Comparison of ENCODE assay signal across 8 cellular contexts in the genomic region with DNA sequence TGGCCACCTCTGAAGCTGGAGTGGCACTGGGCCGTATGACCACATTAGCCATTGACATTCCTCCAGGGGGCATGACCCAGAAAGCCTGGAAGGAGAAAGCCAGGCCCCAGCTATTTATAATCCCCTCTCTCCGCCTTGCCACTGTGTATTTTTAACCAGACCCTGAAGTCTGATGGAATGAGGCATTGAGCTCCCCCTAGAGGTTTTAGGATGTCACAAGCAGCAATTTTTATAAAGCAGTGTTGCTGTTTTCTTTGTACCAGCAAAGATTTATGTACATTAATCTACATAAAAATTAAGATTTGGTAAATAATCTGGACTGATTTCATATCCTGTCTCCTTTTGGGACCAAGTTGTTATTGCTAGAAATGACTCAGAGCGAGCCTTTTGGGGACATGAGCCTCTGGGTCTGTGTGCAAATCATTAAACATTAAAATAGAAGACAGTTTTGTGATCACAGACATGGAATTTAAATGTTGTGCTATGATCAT.
DNase-seq lines count a peak whose midpoint lies in the region; ATAC-seq, FAIRE-seq and TF ChIP-seq lines count a peak whose summit lies in the region.

No MANE protein-coding gene starts in this region.

- TF ChIP-seq POLR2A in GM12891 (IDR thresholded peaks at IDR 0.05; ENCODE audit: low read depth, low read length) = no peak

- POLR2A ChIA-PET in activated B cell treated with CpG ODN at 0.5 μM for 24 hours (lab: Charles Lee) = interaction anchor here (0.5 to 1.8 kb wide), 7 partner anchors 23 to 282 kb away, joined by 3 to 9 read pairs (median 4); a partner anchor contains a TSS

- TF ChIP-seq CTCF in activated B cell treated with CpG ODN at 0.5 μM for 24 hours (IDR thresholded peaks at IDR 0.05) = peak; percentile 67
- peak; percentile 87 for TF ChIP-seq CTCF in retinal pigment epithelial cell (conservative IDR thresholded peaks at IDR 0.05; ENCODE audit: low read depth, low read length)

- H3K4me3 Mint-ChIP-seq in activated B cell treated with CpG ODN at 0.5 μM for 24 hours = no peak overlapping the region

- DNase-seq in 8988T = peak; percentile 53
- no peak for DNase-seq in GM12891 (ENCODE audit: insufficient read length, low spot score)
- peak; percentile 53 for DNase-seq in NCI-H2196 treated with DMSO at 0.1 percent for 48 hours (lab: John Stamatoyannopoulos, UW; ENCODE audit: unreplicated experiment)
- no peak for DNase-seq in activated B cell treated with CpG ODN at 0.5 μM for 24 hours
- peak; percentile 45 for DNase-seq in left cardiac atrium
- peak; percentile 77 for DNase-seq in retinal pigment epithelial cell (ENCODE audit: low read depth)

- ATAC-seq in HG03354 (IDR thresholded peaks at IDR 0.05; ENCODE audit: poor library complexity, severe bottlenecking, unreplicated experiment) = peak; percentile 59
- peak; percentile 75 for ATAC-seq in activated B cell treated with CpG ODN at 0.5 μM for 24 hours (ENCODE audit: low read depth)
- ATAC-seq in left cardiac atrium = peak; percentile 82 to 95
- ATAC-seq in HG03439 (IDR thresholded peaks at IDR 0.05; ENCODE audit: unreplicated experiment) = no peak

- FAIRE-seq in GM12891 (lab: Jason Lieb, UNC) = peak; percentile 28

- H3K4me3 ChIP-seq in retinal pigment epithelial cell (ENCODE audit: low read length) = no peak overlapping the region

- intact Hi-C loops in activated B cell treated with CpG ODN at 0.5 μM for 24 hours (cut with micrococcal nuclease) = loop anchor here (1.0 to 2.0 kb wide), 5 partner anchors 17 to 282 kb away; no protein-coding TSS in a partner anchor
- intact Hi-C loops in left cardiac atrium (cut with DNase I) = loop anchor here (1.0 to 10.0 kb wide), 4 partner anchors 128 to 278 kb away; a partner anchor contains a TSS

- no peaks in the 10 kb centered on the region for H3K9me3 Mint-ChIP-seq in activated B cell treated with CpG ODN at 0.5 μM for 24 hours

- no peak overlapping the region for H3K27ac Mint-ChIP-seq in activated B cell treated with CpG ODN at 0.5 μM for 24 hours

- no peaks in the 10 kb centered on the region for H3K27me3 Mint-ChIP-seq in activated B cell treated with CpG ODN at 0.5 μM for 24 hours

- CTCF ChIA-PET in activated B cell treated with CpG ODN at 0.5 μM for 24 hours (lab: Charles Lee) = interaction anchor here (0.7 to 6.1 kb wide), 38 partner anchors 8 to 283 kb away, joined by 3 to 70 read pairs (median 4); a partner anchor contains a TSS

- H3K36me3 Mint-ChIP-seq in activated B cell treated with CpG ODN at 0.5 μM for 24 hours (ENCODE audit: low read depth) = peaks cover 18% of the 10 kb centered on the region

- H3K4me1 Mint-ChIP-seq in activated B cell treated with CpG ODN at 0.5 μM for 24 hours = peaks cover 53% of the 10 kb centered on the region

TF ChIP-seq in GM12891, 5 proteins besides CTCF, POLR2A, EP300 and RAD21:
- TF ChIP-seq POU2F2 (IDR thresholded peaks at IDR 0.05; ENCODE audit: low read depth, low read length) (no peak), PAX5 (IDR thresholded peaks at IDR 0.05; ENCODE audit: insufficient read depth, low read length, severe bottlenecking) (no peak), POLR2AphosphoS5 (IDR thresholded peaks at IDR 0.05; ENCODE audit: low read depth, low read length) (no peak), SPI1 (IDR thresholded peaks at IDR 0.05; ENCODE audit: low read depth, low read length) (no peak), TAF1 (IDR thresholded peaks at IDR 0.05; ENCODE audit: low read depth, low read length) (no peak)

Comparison
In these comparisons a context has a peak if more than half of its experiments do, and no peak if none do; other contexts are left out.
1. DNase-seq: peak in 8988T (single experiment), NCI-H2196 treated with DMSO at 0.1 percent for 48 hours (single experiment), left cardiac atrium (single experiment) and retinal pigment epithelial cell (single experiment); none in GM12891 (single experiment) and activated B cell treated with CpG ODN at 0.5 μM for 24 hours (single experiment).